ENCODE assay signal across 1 cellular context in the genomic region with DNA sequence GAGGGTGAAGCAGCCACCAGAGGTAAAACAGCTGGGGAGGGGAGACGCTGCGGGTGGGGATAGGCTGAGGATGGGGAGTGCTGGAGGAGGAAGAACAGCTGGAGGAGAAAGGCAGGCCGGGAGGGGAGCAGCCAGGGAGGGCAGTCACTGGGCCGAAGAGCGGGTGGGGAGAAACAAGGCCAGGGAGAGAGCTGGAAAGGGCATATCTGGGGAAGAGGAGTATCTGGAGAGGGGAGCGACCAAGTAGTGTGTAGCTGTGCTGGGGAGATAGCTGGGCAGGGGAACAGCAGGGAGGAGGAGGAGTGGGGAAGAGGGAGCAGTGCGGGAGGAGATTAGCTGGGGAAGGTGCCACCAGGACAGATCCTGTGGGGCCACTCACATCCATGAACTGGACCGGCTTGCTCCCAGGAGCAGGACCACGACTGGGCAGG.
TF ChIP-seq lines count a peak whose summit lies in the region.

No MANE protein-coding gene starts in this region.

TF ChIP-seq in endothelial cell of umbilical vein, 7 proteins besides CTCF, POLR2A, EP300 and RAD21:
- no peak for TF ChIP-seq FOS (IDR thresholded peaks at IDR 0.05; ENCODE audit: borderline replicate concordance, insufficient read depth, low read length)
- no peak for TF ChIP-seq JUN (IDR thresholded peaks at IDR 0.05; ENCODE audit: borderline replicate concordance, insufficient read depth, insufficient read length, low read depth)
- no peak for TF ChIP-seq MYC (IDR thresholded peaks at IDR 0.05; ENCODE audit: low read depth, low read length)
- no peak for TF ChIP-seq GATA2 (IDR thresholded peaks at IDR 0.05; ENCODE audit: insufficient read depth, insufficient read length, low read depth, low read length)
- TF ChIP-seq EZH2 (IDR thresholded peaks at IDR 0.05; ENCODE audit: borderline replicate concordance, low read depth, low read length, severe bottlenecking): no peak
- TF ChIP-seq POLR2AphosphoS5 (IDR thresholded peaks at IDR 0.05; ENCODE audit: insufficient read depth, low read depth, low read length): no peak
- TF ChIP-seq, protein P1, sequence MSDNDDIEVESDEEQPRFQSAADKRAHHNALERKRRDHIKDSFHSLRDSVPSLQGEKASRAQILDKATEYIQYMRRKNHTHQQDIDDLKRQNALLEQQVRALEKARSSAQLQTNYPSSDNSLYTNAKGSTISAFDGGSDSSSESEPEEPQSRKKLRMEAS (IDR thresholded peaks at IDR 0.05; ENCODE audit: insufficient read depth, insufficient read length): no peak
TF ChIP-seq in endothelial cell of umbilical vein: peak in this region for 0.
